ENCODE assay signal across 12 cellular contexts in the genomic region with DNA sequence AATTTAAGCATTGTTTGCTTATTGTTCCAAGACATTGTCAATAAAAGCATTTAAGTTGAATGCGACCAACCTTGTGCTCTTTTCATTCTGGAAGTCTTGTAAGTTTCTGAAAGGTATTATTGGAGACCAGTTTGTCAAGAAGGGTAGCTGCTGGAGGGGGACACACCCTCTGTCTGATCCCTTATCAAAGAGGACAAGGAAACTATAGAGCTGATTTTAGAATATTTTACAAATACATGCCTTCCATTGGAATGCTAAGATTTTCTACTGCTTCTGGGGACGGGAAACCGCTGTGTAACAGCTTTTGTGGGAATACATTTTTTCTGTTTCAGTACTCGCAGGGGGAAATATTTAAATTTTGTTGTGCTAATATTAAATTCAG. TPM values are rescaled to one million over a fixed set of nuclear protein-coding genes. Genes with fewer than 3 reads are reported as not detected.
A peak's percentile ranks its signal among the peaks of the same experiment; 100 is the strongest.
DNase-seq lines count a peak whose midpoint lies in the region; ATAC-seq and TF ChIP-seq lines count a peak whose summit lies in the region.
"Had no signal": no experiment of that assay in that cellular context is flagged by ENCODE, and none has a peak within 500 bp of the region (broad histone marks: within the 10 kb centered on the region; RNA-seq: fewer than 3 reads in every experiment).

No MANE protein-coding gene starts in this region.

- H3K36me3 ChIP-seq in thoracic aorta: peaks cover 14% of the 10 kb centered on the region

- H3K9me3 Mint-ChIP-seq in activated naive CD8-positive, alpha-beta T cell (ENCODE audit: low read depth): no peaks in the 10 kb centered on the region
- H3K9me3 Mint-ChIP-seq in activated naive CD8-positive, alpha-beta T cell treated with anti-CD3 and anti-CD28 coated beads for 36 hours: no peaks in the 10 kb centered on the region
- H3K9me3 Mint-ChIP-seq in chondrocyte (ENCODE audit: low read depth): no peaks in the 10 kb centered on the region
- H3K9me3 Mint-ChIP-seq: T-helper 2 cell treated with Interferon-gamma antibody and Interleukin-4, amounts not matched to agents 5 μg/mL and 100 μg/mL, for 36 hours had no signal

- H3K27ac ChIP-seq in thoracic aorta: peak overlapping the region in 1 of 2 donors; percentile 16

- H3K27me3 ChIP-seq in thoracic aorta (replicated peaks; ENCODE audit: insufficient read depth): no peaks in the 10 kb centered on the region

- peaks cover 37% of the 10 kb centered on the region for H3K4me1 Mint-ChIP-seq in activated naive CD8-positive, alpha-beta T cell (ENCODE audit: low read depth)
- peaks cover 31% of the 10 kb centered on the region for H3K4me1 Mint-ChIP-seq in activated naive CD8-positive, alpha-beta T cell treated with anti-CD3 and anti-CD28 coated beads for 36 hours
- peaks cover 37% of the 10 kb centered on the region for H3K4me1 Mint-ChIP-seq in chondrocyte (ENCODE audit: low read depth)

- H3K27me3 Mint-ChIP-seq in activated naive CD8-positive, alpha-beta T cell: peaks cover 3% of the 10 kb centered on the region
- peaks cover 24% of the 10 kb centered on the region for H3K27me3 Mint-ChIP-seq in activated naive CD8-positive, alpha-beta T cell treated with anti-CD3 and anti-CD28 coated beads for 36 hours
- H3K27me3 Mint-ChIP-seq in chondrocyte (ENCODE audit: low read depth): no peaks in the 10 kb centered on the region

- H3K4me1 ChIP-seq in thoracic aorta (ENCODE audit: control insufficient read depth in 1 of 2, low read depth in 2 of 2): peaks cover 5 to 21% of the 10 kb centered on the region in 2 donors

- ATAC-seq in thoracic aorta (ENCODE audit: insufficient number of reproducible peaks, low FRiP score, low read depth) (no peak), GM21717 (IDR thresholded peaks at IDR 0.05; ENCODE audit: unreplicated experiment) (no peak), HG02623 (IDR thresholded peaks at IDR 0.05; ENCODE audit: unreplicated experiment) (no peak)
- ATAC-seq: HCT116 had no signal

- DNase-seq in activated naive CD8-positive, alpha-beta T cell treated with anti-CD3 and anti-CD28 coated beads for 36 hours: no peak
- DNase-seq in chondrocyte (ENCODE audit: low spot score): no peak
- DNase-seq in medulla oblongata (ENCODE audit: extremely low spot score): peak; percentile 71
- DNase-seq in thoracic aorta (ENCODE audit: low spot score): no peak
- no peak for DNase-seq in NOMO-1 treated with DMSO at 0.1 percent for 48 hours (lab: John Stamatoyannopoulos, UW; ENCODE audit: unreplicated experiment)
- DNase-seq: NCI-H748 treated with DMSO at 0.1 percent for 48 hours, retina had no signal

- no peak overlapping the region for H3K27ac Mint-ChIP-seq in activated naive CD8-positive, alpha-beta T cell
- no peak overlapping the region for H3K27ac Mint-ChIP-seq in activated naive CD8-positive, alpha-beta T cell treated with anti-CD3 and anti-CD28 coated beads for 36 hours
- H3K27ac Mint-ChIP-seq in chondrocyte (ENCODE audit: unreplicated experiment): peak overlapping the region; percentile 18
- H3K27ac Mint-ChIP-seq: T-helper 2 cell treated with Interferon-gamma antibody and Interleukin-4, amounts not matched to agents 5 μg/mL and 100 μg/mL, for 36 hours had no signal

- peak overlapping the region; percentile 19 for H3K4me3 Mint-ChIP-seq in activated naive CD8-positive, alpha-beta T cell
- no peak overlapping the region for H3K4me3 Mint-ChIP-seq in activated naive CD8-positive, alpha-beta T cell treated with anti-CD3 and anti-CD28 coated beads for 36 hours
- no peak overlapping the region for H3K4me3 Mint-ChIP-seq in chondrocyte (ENCODE audit: unreplicated experiment)
- H3K4me3 Mint-ChIP-seq: T-helper 2 cell treated with Interferon-gamma antibody and Interleukin-4, amounts not matched to agents 5 μg/mL and 100 μg/mL, for 36 hours had no signal

- H3K36me3 Mint-ChIP-seq in activated naive CD8-positive, alpha-beta T cell: peaks cover 16% of the 10 kb centered on the region
- peaks cover 23% of the 10 kb centered on the region for H3K36me3 Mint-ChIP-seq in activated naive CD8-positive, alpha-beta T cell treated with anti-CD3 and anti-CD28 coated beads for 36 hours
- H3K36me3 Mint-ChIP-seq in chondrocyte (ENCODE audit: low read depth): peaks cover 19% of the 10 kb centered on the region

- no peaks in the 10 kb centered on the region for H3K9me3 ChIP-seq in thoracic aorta

- H3K4me3 ChIP-seq in thoracic aorta: peak overlapping the region; percentile 88

- TF ChIP-seq CTCF in chondrocyte (IDR thresholded peaks at IDR 0.05) (no peak), thoracic aorta (IDR thresholded peaks at IDR 0.05) (no peak)

RNA-seq across cellular contexts. Expression of gene FOS, which starts 3.5 kb away (rescaled TPM):
- total RNA-seq in activated naive CD8-positive, alpha-beta T cell treated with anti-CD3 and anti-CD28 coated beads for 36 hours: 10 to 100 TPM; 19.5 to 20.0 TPM
- total RNA-seq in chondrocyte (116 to 175 TPM (median 152 TPM) in 3 replicates), thoracic aorta (1,000 to 10,000 TPM in 1 of 2 donors, 100 to 1,000 TPM in 1; 358 to 3,038 TPM)
